ENCODE assay signal across 18 cellular contexts in genomic region chr5:80956272-80956671, GRCh38. TPM values are rescaled to one million over a fixed set of nuclear protein-coding genes. Genes with fewer than 3 reads are reported as not detected.
DNase-seq lines count a peak whose midpoint lies in the region; ATAC-seq, FAIRE-seq and TF ChIP-seq lines count a peak whose summit lies in the region.
"Had no signal": no experiment of that assay in that cellular context is flagged by ENCODE, and none has a peak within 500 bp of the region (broad histone marks: within the 10 kb centered on the region; RNA-seq: fewer than 3 reads in every experiment).

No MANE protein-coding gene starts in this region.

- H4K5ac ChIP-seq in H9 (ENCODE audit: insufficient read length, low read depth, low read length): no peak overlapping the region

- no peak overlapping the region for H2BK20ac ChIP-seq in H9 (ENCODE audit: low read depth, low read length, poor library complexity, severe bottlenecking)

- ATAC-seq in Panc1 (no peak), aorta (ENCODE audit: low FRiP score) (no peak)

- peaks cover 4% of the 10 kb centered on the region; the same call in 1 of the 2 replicates for H3K79me2 ChIP-seq in H9 (ENCODE audit: insufficient read depth, low read length)
- no peaks in the 10 kb centered on the region for H3K79me2 ChIP-seq in endothelial cell of umbilical vein (ENCODE audit: control insufficient read depth, insufficient read depth, low read length)

- no peak overlapping the region for H3T11ph ChIP-seq in H9 (ENCODE audit: low read length)

- no peak overlapping the region for H3K56ac ChIP-seq in H9 (ENCODE audit: insufficient read length, low read depth, low read length)

- H2AFZ ChIP-seq in H9 (ENCODE audit: low read length) (no peak overlapping the region), endothelial cell of umbilical vein (ENCODE audit: low read depth, low read length) (no peak overlapping the region)

- H3K4ac ChIP-seq in H9 (ENCODE audit: low read depth, low read length): no peak overlapping the region

- peaks cover 17% of the 10 kb centered on the region for H3K27me3 Mint-ChIP-seq in H9 (ENCODE audit: low read depth)

- no peak overlapping the region for H3K23ac ChIP-seq in H9 (ENCODE audit: insufficient read length, low read depth, low read length)

- peaks cover 0 to 4% (median 0%) of the 10 kb centered on the region in 3 experiments; a peak in 1 of 7 replicates for H3K36me3 Mint-ChIP-seq in H9 (ENCODE audit: insufficient read depth in 1 of 3, low read depth in 3 of 3)
- H3K36me3 Mint-ChIP-seq: CD4-positive, CD25-positive, alpha-beta regulatory T cell had no signal

- no peak overlapping the region for H2BK5ac ChIP-seq in H9 (ENCODE audit: insufficient read length, low read length)

- no peak overlapping the region for H3K4me3 Mint-ChIP-seq in H9
- H3K4me3 Mint-ChIP-seq: B cell had no signal

- H3K27ac ChIP-seq in H9 (ENCODE audit: insufficient read length, low read depth, low read length) (peak overlapping the region; percentile 81), Panc1 (ENCODE audit: low read length) (no peak overlapping the region), endothelial cell of umbilical vein (ENCODE audit: insufficient read depth, low read depth, low read length) (no peak overlapping the region), stomach (no peak overlapping the region), aorta (ENCODE audit: low read depth in 1 of 2, low read length in 2 of 2) (no peak overlapping the region)
- H3K27ac ChIP-seq: Peyer's patch had no signal

- H3K14ac ChIP-seq in H9 (ENCODE audit: insufficient read depth, low read length): no peak overlapping the region

- no peak for TF ChIP-seq EP300 in stomach (IDR thresholded peaks at IDR 0.05)

- no peaks in the 10 kb centered on the region for H3K9me3 ChIP-seq in H9 (ENCODE audit: control insufficient read depth, low read depth, low read length)
- no peaks in the 10 kb centered on the region for H3K9me3 ChIP-seq in Panc1 (ENCODE audit: control insufficient read depth, insufficient read depth, low read depth, low read length)
- no peaks in the 10 kb centered on the region for H3K9me3 ChIP-seq in endothelial cell of umbilical vein (replicated peaks; ENCODE audit: control insufficient read depth, insufficient read depth, low read length)
- no peaks in the 10 kb centered on the region for H3K9me3 ChIP-seq in skeletal muscle satellite cell (replicated peaks; ENCODE audit: low read length)
- H3K9me3 ChIP-seq in stomach: no peaks in the 10 kb centered on the region
- H3K9me3 ChIP-seq in aorta (ENCODE audit: control insufficient read depth, low read length): no peaks in the 10 kb centered on the region
- H3K9me3 ChIP-seq: Caco-2, HAP-1, Peyer's patch had no signal

- peaks cover 3% of the 10 kb centered on the region in 2 experiments; a peak in 2 of 5 replicates for H3K9me3 Mint-ChIP-seq in H9

- H4K8ac ChIP-seq in H9 (replicated peaks; ENCODE audit: insufficient read length, low read depth, low read length): no peak overlapping the region

- H3K4me1 Mint-ChIP-seq in H9: peaks cover 43 to 47% of the 10 kb centered on the region in 2 experiments

- no peak overlapping the region for H2BK12ac ChIP-seq in H9 (ENCODE audit: insufficient read length, low read depth, low read length)

- H3K23me2 ChIP-seq in H9 (ENCODE audit: insufficient read length, low read depth, low read length, poor library complexity, severe bottlenecking): peaks cover 8% of the 10 kb centered on the region

- H3K4me3 ChIP-seq in Panc1 (ENCODE audit: low read depth in 2 of 2, low read length in 2 of 2) (peak overlapping the region; percentile 8 to 28), endothelial cell of umbilical vein (replicated peaks in 1 of 3; ENCODE audit: insufficient read depth in 1 of 3, low read depth in 1 of 3, low read length in 3 of 3) (no peak overlapping the region), skeletal muscle satellite cell (ENCODE audit: low read length) (no peak overlapping the region), stomach (no peak overlapping the region), aorta (ENCODE audit: low read length in 2 of 2) (peak overlapping the region in 1 of 2 donors; percentile 30)
- H3K4me3 ChIP-seq: HAP-1, Peyer's patch had no signal

- dilution Hi-C loops in endothelial cell of umbilical vein (cut with MboI; ENCODE audit: extremely low pct_ligation_motif_present, low sequenced_read_pairs): no loop called here

- H3K9me1 ChIP-seq in endothelial cell of umbilical vein (replicated peaks; ENCODE audit: control insufficient read depth, extremely low read depth, insufficient read depth, low read length): no peaks in the 10 kb centered on the region

- FAIRE-seq in endothelial cell of umbilical vein (lab: Jason Lieb, UNC): no peak
- FAIRE-seq: GM19239 had no signal

- POLR2A ChIA-PET in Panc1 (lab: Charles Lee): no interaction called here
- POLR2A ChIA-PET in endothelial cell of umbilical vein (lab: Charles Lee): interaction anchor here (0.6 kb wide), 1 partner anchor 38 kb away, joined by 3 read pairs; no protein-coding TSS in a partner anchor

- H3K27ac Mint-ChIP-seq in H9: peak overlapping the region in 1 of 3 experiments; percentile 39; a peak in 2 of 7 replicates
- H3K27ac Mint-ChIP-seq: B cell; CD4-positive, CD25-positive, alpha-beta regulatory T cell had no signal

- no TSS peak for BruUV-seq in Panc1 (replicated peaks; lab: Mats Ljungman, UMichigan)
- BruUV-seq in endothelial cell of umbilical vein (replicated peaks; lab: Mats Ljungman, UMichigan): no TSS peak

- CTCF ChIA-PET in Panc1 (lab: Charles Lee) (no interaction called here), endothelial cell of umbilical vein (lab: Charles Lee) (interaction anchor here (1.2 to 1.6 kb wide), 2 partner anchors 19 to 152 kb away, joined by 3 to 8 read pairs; no protein-coding TSS in a partner anchor)

- TF ChIP-seq POLR2A in endothelial cell of umbilical vein (IDR thresholded peaks at IDR 0.05; ENCODE audit: low read depth, low read length) (no peak), stomach (IDR thresholded peaks at IDR 0.05) (no peak)

- H2BK120ac ChIP-seq in H9 (ENCODE audit: low read depth, low read length, poor library complexity, severe bottlenecking): no peak overlapping the region

- intact Hi-C loops in Panc1 (cut with micrococcal nuclease; ENCODE audit: unreplicated experiment): loop anchor here (10.0 kb wide), 1 partner anchor 149 kb away; no protein-coding TSS in a partner anchor
- intact Hi-C loops in endothelial cell of umbilical vein (cut with micrococcal nuclease): no loop called here
- intact Hi-C loops in stomach (cut with DNase I; ENCODE audit: low total_unique reads): no loop called here
- intact Hi-C loops in aorta (cut with DNase I): no loop called here

- WGBS in H9 (ENCODE audit: extremely low coverage, insufficient read length, low lambda C conversion rate): no CpG with 5 or more reads among the region's 7 CpGs
- WGBS in stomach, 5 donors: 61 to 68% (median 64%) methylated on average over 7 of the region's 7 CpGs
- 34 to 46% methylated on average over 7 of the region's 7 CpGs for WGBS in aorta, 2 donors

- H3K9ac ChIP-seq in H9 (ENCODE audit: extremely low read depth, insufficient read length, low read length): no peak overlapping the region
- no peak overlapping the region for H3K9ac ChIP-seq in endothelial cell of umbilical vein (replicated peaks; ENCODE audit: extremely low read depth, insufficient read depth, low read length)
- no peak overlapping the region for H3K9ac ChIP-seq in skeletal muscle satellite cell (ENCODE audit: low read depth, low read length)

- peak overlapping the region; percentile 41 for H3K4me2 ChIP-seq in H9 (ENCODE audit: insufficient read depth, insufficient read length, low read length)
- peak overlapping the region; percentile 15 for H3K4me2 ChIP-seq in endothelial cell of umbilical vein (ENCODE audit: insufficient read depth, low read length)
- peak overlapping the region; percentile 46 for H3K4me2 ChIP-seq in skeletal muscle satellite cell (ENCODE audit: low read length)

- H2BK15ac ChIP-seq in H9 (ENCODE audit: low read depth, low read length): no peak overlapping the region

- DNase-seq in H9: no peak
- no peak for DNase-seq in Panc1 (ENCODE audit: low read depth, low spot score)
- no peak for DNase-seq in endothelial cell of umbilical vein (ENCODE audit: low read depth, low spot score)
- DNase-seq in RKO (ENCODE audit: low spot score): no peak
- DNase-seq in activated T-cell treated with anti-CD3 and anti-CD28 coated beads, Interleukin-2, amount 50 U/mL, for 48 hours: no peak
- DNase-seq in stomach: no peak
- DNase-seq in aorta: no peak
- DNase-seq: Caco-2; CD4-positive, CD25-positive, alpha-beta regulatory T cell; MM.1S; NCI-H2107; NCI-H2227 treated with DMSO at 0.1 percent for 48 hours; NCI-H524; Peyer's patch had no signal

- H3K27me3 ChIP-seq in H9 (ENCODE audit: insufficient read depth, low read length): no peaks in the 10 kb centered on the region; the same call in 1 of the 2 replicates
- H3K27me3 ChIP-seq in Panc1 (ENCODE audit: control insufficient read depth, insufficient read depth, low read length): no peaks in the 10 kb centered on the region
- H3K27me3 ChIP-seq in endothelial cell of umbilical vein (ENCODE audit: control insufficient read depth in 2 of 2, insufficient read depth in 2 of 2, low read length in 2 of 2): peaks cover 27 to 40% of the 10 kb centered on the region in 2 experiments
- H3K27me3 ChIP-seq in skeletal muscle satellite cell (ENCODE audit: control insufficient read depth, insufficient read depth, low read length): peaks cover 72% of the 10 kb centered on the region
- peaks cover 0 to 86% (median 20%) of the 10 kb centered on the region in 3 donors for H3K27me3 ChIP-seq in stomach
- no peaks in the 10 kb centered on the region for H3K27me3 ChIP-seq in aorta (ENCODE audit: control insufficient read depth in 1 of 2, insufficient read depth in 2 of 2, low read length in 1 of 2)
- H3K27me3 ChIP-seq: Peyer's patch had no signal

- no peak overlapping the region for H4K91ac ChIP-seq in H9 (ENCODE audit: insufficient read length, low read depth, low read length)

- no peak for TF ChIP-seq CTCF in H9 (conservative IDR thresholded peaks at IDR 0.05)
- TF ChIP-seq CTCF in Panc1 (IDR thresholded peaks at IDR 0.05): no peak
- TF ChIP-seq CTCF in endothelial cell of umbilical vein (IDR thresholded peaks at IDR 0.05; ENCODE audit: extremely low read depth in 1 of 2, insufficient read depth in 1 of 2, low read depth in 1 of 2, low read length in 2 of 2): no peak
- no peak for TF ChIP-seq CTCF in stomach (IDR thresholded peaks at IDR 0.05)

- in situ Hi-C loops in Panc1 (cut with HindIII; ENCODE audit: low pct_unique_long_range_greater_than_20kb, low sequenced_read_pairs): no loop called here

- H4K20me1 ChIP-seq in H9 (ENCODE audit: control insufficient read depth, insufficient read depth, insufficient read length) (no peaks in the 10 kb centered on the region), endothelial cell of umbilical vein (replicated peaks; ENCODE audit: control insufficient read depth, extremely low read depth, insufficient read depth, low read length) (no peaks in the 10 kb centered on the region)

- H3K4me1 ChIP-seq in H9 (ENCODE audit: insufficient read depth, low read length) (peaks cover 22% of the 10 kb centered on the region; the same call in 1 of the 2 replicates), Panc1 (ENCODE audit: control insufficient read depth, insufficient read depth, low read length) (no peaks in the 10 kb centered on the region), endothelial cell of umbilical vein (ENCODE audit: control insufficient read depth, extremely low read depth, insufficient read depth, low read length) (peaks cover 14% of the 10 kb centered on the region), skeletal muscle satellite cell (ENCODE audit: control insufficient read depth, insufficient read depth, low read length) (peaks cover 12% of the 10 kb centered on the region), stomach (peaks cover 5 to 17% (median 13%) of the 10 kb centered on the region in 4 donors), aorta (ENCODE audit: control insufficient read depth in 1 of 2, insufficient read depth in 2 of 2, low read length in 2 of 2) (no peaks in the 10 kb centered on the region)
- H3K4me1 ChIP-seq: Peyer's patch had no signal

- no peaks in the 10 kb centered on the region for H3K79me1 ChIP-seq in H9 (ENCODE audit: insufficient read depth, low read depth, low read length, poor library complexity, severe bottlenecking)

- H3K18ac ChIP-seq in H9 (ENCODE audit: insufficient read length, low read depth, low read length): no peak overlapping the region

- H3K36me3 ChIP-seq in Panc1 (ENCODE audit: control insufficient read depth, insufficient read depth, low read length): no peaks in the 10 kb centered on the region
- no peaks in the 10 kb centered on the region for H3K36me3 ChIP-seq in endothelial cell of umbilical vein (ENCODE audit: control insufficient read depth in 2 of 2, extremely low read depth in 1 of 2, insufficient read depth in 2 of 2, low read length in 2 of 2)
- H3K36me3 ChIP-seq in skeletal muscle satellite cell (ENCODE audit: insufficient read depth, low read length): no peaks in the 10 kb centered on the region
- H3K36me3 ChIP-seq in stomach: no peaks in the 10 kb centered on the region
- H3K36me3 ChIP-seq in aorta (ENCODE audit: control insufficient read depth in 1 of 2, insufficient read depth in 2 of 2, low read length in 1 of 2): no peaks in the 10 kb centered on the region
- H3K36me3 ChIP-seq: HAP-1, Peyer's patch had no signal

- H2AK5ac ChIP-seq in H9 (ENCODE audit: insufficient read length, low read length): no peak overlapping the region

RNA-seq across cellular contexts. Expression of gene RASGRF2, which starts 3.9 kb away (rescaled TPM):
- total RNA-seq in H9 (2021): 11.3 and 13.5 TPM in 2 replicates
- 4.7 TPM for total RNA-seq in Panc1 (2021; ENCODE audit: unreplicated experiment)
- polyA plus RNA-seq in Panc1 (2012; ENCODE audit: insufficient read length): 2.9 TPM
- total RNA-seq in endothelial cell of umbilical vein: 4.0 and 8.2 TPM in 2 replicates
- polyA plus RNA-seq in endothelial cell of umbilical vein: 0.41 and 0.53 TPM in 2 replicates
- 0.42 and 0.46 TPM in 2 replicates for polyA plus RNA-seq in endothelial cell of umbilical vein (2011; cell fraction: cytosol; rRNA removed)
- 1.5 TPM in 2 replicates for polyA plus RNA-seq in endothelial cell of umbilical vein (2011; cell fraction: nucleus; rRNA removed)
- polyA plus RNA-seq in endothelial cell of umbilical vein (2012): 0.34 and 1.6 TPM in 2 replicates
- 1.9 and 2.2 TPM in 2 replicates for polyA minus RNA-seq in endothelial cell of umbilical vein
- polyA minus RNA-seq in endothelial cell of umbilical vein (2011; cell fraction: cytosol; rRNA and poly(A)+ RNA removed): not detected
- 2.1 and 4.3 TPM in 2 replicates for polyA minus RNA-seq in endothelial cell of umbilical vein (2011; cell fraction: nucleus; rRNA and poly(A)+ RNA removed)
- total RNA-seq in skeletal muscle satellite cell (2012; rRNA removed): not detected in 2 replicates
- 1 to 10 TPM; 3.5 to 9.0 (median 4.8) TPM for total RNA-seq in stomach
- 1 to 10 TPM in 2 of 3 donors, under 1 TPM in 1; 0.63 to 1.3 (median 1.1) TPM for polyA plus RNA-seq in stomach
- total RNA-seq in aorta: 10 to 100 TPM in 1 of 2 donors, 1 to 10 TPM in 1; 4.7 to 17.4 TPM
- polyA plus RNA-seq in aorta: 1 to 10 TPM; 2.3 to 6.8 TPM

Comparison
In these comparisons a context has a peak if more than half of its experiments do, and no peak if none do; other contexts are left out.
1. H3K4me3 ChIP-seq: peak in Panc1 (2 of 2); none in endothelial cell of umbilical vein (0 of 3), skeletal muscle satellite cell (single experiment) and stomach (0 of 4).
2. Peak in every context shown above with its lines, with median percentiles within 50 percentile points of each other: H3K4me2 ChIP-seq.